ENCODE assay signal across 18 cellular contexts in the genomic region with DNA sequence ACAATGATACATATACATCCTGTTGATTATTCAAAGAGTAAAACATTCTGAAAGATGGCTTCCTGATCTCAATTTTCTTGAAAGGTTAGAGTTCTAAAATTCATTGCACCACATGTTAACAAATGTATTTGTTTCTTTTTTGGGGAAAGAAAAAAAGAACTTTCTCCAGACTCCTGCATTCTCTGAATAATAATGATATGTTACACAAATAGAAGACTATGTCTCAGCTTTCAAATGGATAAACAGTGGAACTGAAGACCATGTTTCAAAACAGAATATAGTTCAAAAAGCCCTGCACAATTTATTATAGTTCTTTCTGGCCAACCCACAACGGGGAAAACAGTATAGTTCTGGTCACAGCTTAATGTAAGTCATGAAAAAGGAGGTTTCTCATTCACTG.
DNase-seq lines count a peak whose midpoint lies in the region; FAIRE-seq and TF ChIP-seq lines count a peak whose summit lies in the region.
"Had no signal": no experiment of that assay in that cellular context is flagged by ENCODE, and none has a peak within 500 bp of the region (broad histone marks: within the 10 kb centered on the region; RNA-seq: fewer than 3 reads in every experiment).

No MANE protein-coding gene starts in this region.

- FAIRE-seq in H54 (lab: Jason Lieb, UNC), result peak; percentile 38
- FAIRE-seq: A204.1, G401.6, GM12892 had no signal

- no peak overlapping the region for H3K4me3 ChIP-seq in adipocyte (ENCODE audit: low read length)
- H3K4me3 ChIP-seq: BLaER1 had no signal

- H3K36me3 ChIP-seq in adipocyte (ENCODE audit: control insufficient read depth, insufficient read depth, low read length, severe bottlenecking), result peaks cover 17% of the 10 kb centered on the region
- H3K36me3 ChIP-seq: BLaER1 had no signal

- no peak for TF ChIP-seq POLR2A in H54 (IDR thresholded peaks at IDR 0.05; ENCODE audit: low read depth, low read length)

- DNase-seq in H54 (ENCODE audit: insufficient read length, low spot score) (no peak), adipocyte (ENCODE audit: low read depth) (peak; percentile 58), fibroblast of peridontal ligament (ENCODE audit: extremely low read depth) (peak; percentile 62), cerebellar cortex (ENCODE audit: low spot score) (no peak), T1000 (lab: John Stamatoyannopoulos, UW) (no peak), HUDEP-2 (lab: John Stamatoyannopoulos, UW; ENCODE audit: unreplicated experiment in 76 of 76) (no peak)
- DNase-seq: Caco-2; CD4-positive, CD25-positive, alpha-beta regulatory T cell; CD8-positive, alpha-beta T cell; DMS153; DND-41; GOT3; H7; HCEC 1CT had no signal

- H3K9me3 ChIP-seq in adipocyte (ENCODE audit: control insufficient read depth, low read length), result peaks cover 25% of the 10 kb centered on the region

- no peak overlapping the region for H3K9ac ChIP-seq in adipocyte (ENCODE audit: low read length)
- H3K9ac ChIP-seq: BLaER1 had no signal

- H3K27me3 ChIP-seq in adipocyte (replicated peaks; ENCODE audit: control insufficient read depth, insufficient read depth, low read length), result no peaks in the 10 kb centered on the region
- H3K27me3 ChIP-seq: BLaER1 had no signal

- H3K4me1 ChIP-seq in adipocyte (ENCODE audit: control insufficient read depth, insufficient read depth, low read length), result no peaks in the 10 kb centered on the region

Comparison
In these comparisons a context has a peak if more than half of its experiments do, and no peak if none do; other contexts are left out.
1. DNase-seq: peak in adipocyte (single experiment) and fibroblast of peridontal ligament (single experiment); none in H54 (single experiment), cerebellar cortex (single experiment), T1000 (single experiment) and HUDEP-2 (0 of 76).